31 cellular contexts compared by ENCODE assay signal in the genomic region with DNA sequence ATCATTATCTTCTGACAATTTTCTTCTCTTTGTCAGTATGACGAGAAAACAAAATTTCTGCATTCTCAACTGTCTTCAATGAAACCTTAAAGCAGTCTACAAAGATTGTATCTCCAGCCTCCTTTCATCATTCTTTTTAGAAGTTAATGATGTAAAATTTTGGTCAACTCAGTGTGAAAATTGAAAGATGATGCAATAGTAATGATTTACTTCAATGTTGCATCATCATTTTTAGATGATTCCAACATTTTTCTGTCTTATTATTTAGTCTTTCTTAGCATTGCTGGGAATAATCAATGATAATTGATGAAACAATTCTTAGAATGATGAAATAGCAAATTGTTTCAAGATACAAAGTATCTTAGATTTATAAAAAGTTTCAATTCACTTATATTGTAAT.
"Had no signal": no experiment of that assay in that cellular context is flagged by ENCODE, and none has a peak within 500 bp of the region (broad histone marks: within the 10 kb centered on the region; RNA-seq: fewer than 3 reads in every experiment).

No MANE protein-coding gene starts in this region.

- H2AFZ ChIP-seq: hepatocyte had no signal

- H3K36me3 ChIP-seq: ascending aorta, breast epithelium, cardiac muscle cell, colonic mucosa, esophagus squamous epithelium, gastroesophageal sphincter, heart right ventricle had no signal

- H3K4me2 ChIP-seq: hepatocyte had no signal

- FAIRE-seq: endometrium, endothelial cell of umbilical vein had no signal

- ATAC-seq: activated CD4-positive, alpha-beta T cell treated with anti-CD3 and anti-CD28 coated beads for 36 hours; activated CD8-positive, alpha-beta memory T cell treated with anti-CD3 and anti-CD28 coated beads, Interleukin-2, amount 10 ng/mL, durations not matched to agents 7 days and 5 days; activated CD8-positive, alpha-beta T cell treated with anti-CD3 and anti-CD28 coated beads, Interleukin-2, amount 10 ng/mL, durations not matched to agents 7 days and 5 days; activated naive CD4-positive, alpha-beta T cell treated with anti-CD3 and anti-CD28 coated beads, Interleukin-2, amount 50 U/mL, for 72 hours; activated T-cell treated with anti-CD3 and anti-CD28 coated beads, Interleukin-2, amount 50 U/mL, for 72 hours; gastroesophageal sphincter; heart right ventricle had no signal

- H3K27me3 ChIP-seq: ascending aorta, breast epithelium, cardiac muscle cell, colonic mucosa, esophagus squamous epithelium, gastroesophageal sphincter, hepatocyte had no signal

- H3K9me3 ChIP-seq: ascending aorta, breast epithelium, colonic mucosa, esophagus squamous epithelium, gastroesophageal sphincter had no signal

- H3K4me3 ChIP-seq: ascending aorta, breast epithelium, cardiac muscle cell, colonic mucosa, esophagus squamous epithelium, gastroesophageal sphincter, heart right ventricle, hepatocyte had no signal

- H3K4me1 ChIP-seq: ascending aorta, breast epithelium, colonic mucosa, esophagus squamous epithelium, gastroesophageal sphincter, heart right ventricle had no signal

- H3K27ac ChIP-seq: ascending aorta, breast epithelium, cardiac muscle cell, colonic mucosa, epithelial cell of prostate, esophagus squamous epithelium, gastroesophageal sphincter, heart right ventricle, hepatocyte had no signal

- DNase-seq: activated CD4-positive, alpha-beta memory T cell treated with anti-CD3 and anti-CD28 coated beads for 36 hours; activated CD4-positive, alpha-beta T cell treated with anti-CD3 and anti-CD28 coated beads for 36 hours; activated CD4-positive, alpha-beta T cell treated with anti-CD3 and anti-CD28 coated beads, Interleukin-2, amount 10 ng/mL, durations not matched to agents 24 days and 14 days; activated CD4-positive, CD25-positive, alpha-beta regulatory T cell; activated CD4-positive, CD25-positive, alpha-beta regulatory T cell treated with anti-CD3 and anti-CD28 coated beads, Interleukin-2, amount 50 U/mL, for 72 hours; activated CD8-positive, alpha-beta memory T cell treated with anti-CD3 and anti-CD28 coated beads, Interleukin-2, amount 10 ng/mL, durations not matched to agents 7 days and 5 days; activated CD8-positive, alpha-beta memory T cell treated with anti-CD3 and anti-CD28 coated beads, Interleukin-2, amount 50 U/mL, for 4 hours; activated CD8-positive, alpha-beta T cell treated with anti-CD3 and anti-CD28 coated beads, Interleukin-2, amount 10 ng/mL, durations not matched to agents 7 days and 5 days; activated gamma-delta T cell; activated naive CD4-positive, alpha-beta T cell; activated naive CD4-positive, alpha-beta T cell treated with anti-CD3 and anti-CD28 coated beads, Interleukin-2, amount 10 ng/mL, durations not matched to agents 7 days and 5 days; activated naive CD8-positive, alpha-beta T cell treated with anti-CD3 and anti-CD28 coated beads, Interleukin-2, amount 10 ng/mL, durations not matched to agents 7 days and 5 days; activated T-cell treated with anti-CD3 and anti-CD28 coated beads for 4 hours; activated T-cell treated with anti-CD3 and anti-CD28 coated beads, Interleukin-2, amount 50 U/mL, for 24 hours; activated T-cell treated with anti-CD3 and anti-CD28 coated beads, Interleukin-2, amount 50 U/mL, for 72 hours; central memory CD4-positive, alpha-beta T cell; cerebellar nuclear complex; colonic mucosa; effector CD8-positive, alpha-beta T cell; esophagus squamous epithelium; foreskin melanocyte; heart right ventricle had no signal

- H3K79me2 ChIP-seq: hepatocyte had no signal
